8 cellular contexts compared by ENCODE assay signal in the genomic region with DNA sequence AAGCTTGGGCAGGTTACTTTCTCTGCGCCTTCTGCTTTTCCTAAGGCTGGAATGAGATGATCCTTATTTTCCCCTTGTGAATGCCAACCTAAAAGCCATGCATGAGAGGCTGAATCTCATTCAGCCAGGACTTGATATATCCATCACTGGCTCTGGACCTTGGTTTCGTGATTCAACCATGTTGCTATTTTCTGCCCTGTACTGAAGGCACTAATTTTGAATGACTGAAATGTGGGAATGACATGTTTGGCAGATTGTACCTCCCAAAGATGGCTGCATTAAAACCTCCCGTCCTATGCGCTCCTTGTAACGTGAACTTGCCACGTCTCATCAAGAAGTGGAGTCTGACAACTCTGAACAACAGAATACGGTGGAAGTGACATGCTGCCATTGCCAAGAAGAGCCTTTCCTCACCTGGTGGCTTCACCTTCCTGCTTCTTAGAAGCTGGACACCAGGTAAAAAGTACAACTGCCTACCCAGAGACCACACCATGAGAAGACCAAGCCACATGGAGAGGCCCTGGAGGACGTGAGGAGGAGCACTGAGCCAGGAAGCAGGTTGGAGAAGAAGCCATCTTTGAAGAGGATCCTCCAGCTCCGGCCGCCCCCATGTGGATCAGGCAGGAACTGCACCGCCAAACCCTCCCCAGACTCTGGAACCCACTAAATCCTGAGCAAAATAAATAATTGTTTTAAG.
DNase-seq lines count a peak whose midpoint lies in the region; ATAC-seq and TF ChIP-seq lines count a peak whose summit lies in the region.

No MANE protein-coding gene starts in this region.

- TF ChIP-seq CTCF in dorsolateral prefrontal cortex (IDR thresholded peaks at IDR 0.05 in 54 of 56, conservative IDR thresholded peaks at IDR 0.05 in 2 of 56; ENCODE audit: low read depth in 1 of 56, partially characterized antibody in 56 of 56), result peak; percentile 61 to 92 (median 83)

- H2BK15ac ChIP-seq in mesenchymal stem cell (ENCODE audit: low read depth, poor library complexity, severe bottlenecking), result no peak overlapping the region

- intact Hi-C loops in dorsolateral prefrontal cortex (cut with DNase I), result loop anchor here in 1 of 2 donors (5.0 kb wide), 1 partner anchor 187 kb away; no protein-coding TSS in a partner anchor

- H3K27ac ChIP-seq in dorsolateral prefrontal cortex (peak overlapping the region in 13 of 59 donors; percentile 2 to 58 (median 35)), mesenchymal stem cell (ENCODE audit: low read length, poor library complexity, severe bottlenecking) (no peak overlapping the region)

- H2BK12ac ChIP-seq in mesenchymal stem cell (ENCODE audit: low read length in 2 of 2), result no peak overlapping the region

- H3K4me2 ChIP-seq in mesenchymal stem cell (ENCODE audit: low read length, poor library complexity, severe bottlenecking), result no peak overlapping the region

- H3K4me3 ChIP-seq in dorsolateral prefrontal cortex (no peak overlapping the region), mesenchymal stem cell (ENCODE audit: insufficient read depth in 1 of 2, low read depth in 1 of 2, low read length in 2 of 2) (no peak overlapping the region)

- DNase-seq in NCI-H1436 (lab: John Stamatoyannopoulos, UW) (peak; percentile 29), NCI-H1436 treated with DMSO at 0.1 percent for 48 hours (lab: John Stamatoyannopoulos, UW) (no peak), NCI-H510A (lab: John Stamatoyannopoulos, UW) (peak; percentile 2), dorsolateral prefrontal cortex (peak in 9 of 10 donors; percentile 30 to 75 (median 62)), mesenchymal stem cell (peak; percentile 65)
- DNase-seq in activated CD4-positive, alpha-beta T cell treated with anti-CD3 and anti-CD28 coated beads, Interleukin-2, amount 50 U/mL, for 48 hours, result peak; percentile 92 to 93
- peak; percentile 74 for DNase-seq in stimulated activated CD8-positive, alpha-beta memory T cell treated with anti-CD3 and anti-CD28 coated beads, Interleukin-7, amount 100 ng/mL, for 24 hours (ENCODE audit: low read depth)

- H4K8ac ChIP-seq in mesenchymal stem cell (ENCODE audit: low read length), result peak overlapping the region; percentile 42

- H3K18ac ChIP-seq in mesenchymal stem cell (ENCODE audit: low read depth in 1 of 2, low read length in 2 of 2), result no peak overlapping the region

- H3K9ac ChIP-seq in mesenchymal stem cell (ENCODE audit: low read length), result no peak overlapping the region

- H4K91ac ChIP-seq in mesenchymal stem cell (ENCODE audit: low read length), result no peak overlapping the region

- peaks cover 4 to 25% of the 10 kb centered on the region in 2 experiments for H3K36me3 ChIP-seq in mesenchymal stem cell (ENCODE audit: control insufficient read depth in 1 of 2, insufficient read depth in 2 of 2, low read depth in 1 of 2, low read length in 2 of 2)

- H2BK5ac ChIP-seq in mesenchymal stem cell (ENCODE audit: low read depth, low read length, poor library complexity, severe bottlenecking), result no peak overlapping the region

- peaks cover 21% of the 10 kb centered on the region for H3K79me1 ChIP-seq in mesenchymal stem cell (replicated peaks; ENCODE audit: low read length, poor library complexity, severe bottlenecking)

- H3K9me3 ChIP-seq in mesenchymal stem cell (ENCODE audit: control insufficient read depth, low read length), result no peaks in the 10 kb centered on the region

- H2BK120ac ChIP-seq in mesenchymal stem cell (ENCODE audit: low read depth, low read length), result no peak overlapping the region

- no peak overlapping the region for H2AK5ac ChIP-seq in mesenchymal stem cell (ENCODE audit: low read length, severe bottlenecking)

- peaks cover 2% of the 10 kb centered on the region for H3K4me1 ChIP-seq in mesenchymal stem cell (ENCODE audit: control insufficient read depth, insufficient read depth, low read depth, low read length)

- no peak overlapping the region for H3K14ac ChIP-seq in mesenchymal stem cell (ENCODE audit: low read length in 2 of 2)

- H3K23ac ChIP-seq in mesenchymal stem cell (ENCODE audit: low read length in 2 of 2), result no peak overlapping the region

- no peak overlapping the region for H3K4ac ChIP-seq in mesenchymal stem cell (ENCODE audit: low read depth in 1 of 2, low read length in 2 of 2)

- no peak overlapping the region for H2AFZ ChIP-seq in mesenchymal stem cell (ENCODE audit: low read depth, low read length)

- ATAC-seq in HG03095 (IDR thresholded peaks at IDR 0.05; ENCODE audit: unreplicated experiment), result peak; percentile 73

- 72% methylated on average over 11 of the region's 11 CpGs for WGBS in mesenchymal stem cell

- H3K27me3 ChIP-seq in dorsolateral prefrontal cortex (no peaks in the 10 kb centered on the region), mesenchymal stem cell (ENCODE audit: control insufficient read depth in 1 of 2, insufficient read depth in 1 of 2, low read length in 2 of 2) (no peaks in the 10 kb centered on the region)
